In genomic region chr9:89789922-89790510, GRCh38 we compare ENCODE assay signal across 34 cellular contexts.
"Had no signal": no experiment of that assay in that cellular context is flagged by ENCODE, and none has a peak within 500 bp of the region (broad histone marks: within the 10 kb centered on the region; RNA-seq: fewer than 3 reads in every experiment).

No MANE protein-coding gene starts in this region.

- H3K27ac ChIP-seq: ascending aorta, breast epithelium, cardiac muscle cell, colonic mucosa, dorsolateral prefrontal cortex, esophagus muscularis mucosa, foreskin keratinocyte, gastrocnemius medialis, heart left ventricle, WERI-Rb-1 had no signal

- H3K36me3 ChIP-seq: ascending aorta, breast epithelium, cardiac muscle cell, colonic mucosa, esophagus muscularis mucosa, gastrocnemius medialis, heart left ventricle, WERI-Rb-1 had no signal

- H3K9me3 Mint-ChIP-seq: activated CD4-positive, alpha-beta memory T cell treated with anti-CD3 and anti-CD28 coated beads for 36 hours; activated naive CD4-positive, alpha-beta T cell treated with anti-CD3 and anti-CD28 coated beads, Interleukin-2, amount 10 ng/mL, durations not matched to agents 7 days and 5 days; activated naive CD8-positive, alpha-beta T cell treated with anti-CD3 and anti-CD28 coated beads, Interleukin-2, amount 10 ng/mL, durations not matched to agents 7 days and 5 days; dendritic cell treated with granulocyte-macrophage colony-stimulating factor and Interleukin-4, amounts not matched to agents 40 ng/mL and 50 ng/mL, for 4 days; T-helper 2 cell treated with Interferon-gamma antibody and Interleukin-4, amounts not matched to agents 5 μg/mL and 100 μg/mL, for 36 hours had no signal

- H3K4me3 ChIP-seq: ascending aorta, breast epithelium, cardiac muscle cell, colonic mucosa, dorsolateral prefrontal cortex, esophagus muscularis mucosa, gastrocnemius medialis, heart left ventricle had no signal

- H3K9me3 ChIP-seq: ascending aorta, colonic mucosa, esophagus muscularis mucosa, gastrocnemius medialis had no signal

- DNase-seq: activated CD4-positive, alpha-beta memory T cell treated with anti-CD3 and anti-CD28 coated beads for 36 hours; activated CD4-positive, alpha-beta T cell treated with anti-CD3 and anti-CD28 coated beads for 36 hours; activated CD4-positive, alpha-beta T cell treated with anti-CD3 and anti-CD28 coated beads, Interleukin-2, amount 10 ng/mL, durations not matched to agents 24 days and 14 days; activated CD4-positive, CD25-positive, alpha-beta regulatory T cell; activated CD4-positive, CD25-positive, alpha-beta regulatory T cell treated with anti-CD3 and anti-CD28 coated beads, Interleukin-2, amount 50 U/mL, for 72 hours; activated CD8-positive, alpha-beta memory T cell treated with anti-CD3 and anti-CD28 coated beads for 24 hours; activated gamma-delta T cell; activated naive CD4-positive, alpha-beta T cell; activated naive CD4-positive, alpha-beta T cell treated with anti-CD3 and anti-CD28 coated beads, Interleukin-2, amount 10 ng/mL, durations not matched to agents 7 days and 5 days; activated naive CD8-positive, alpha-beta T cell treated with anti-CD3 and anti-CD28 coated beads, Interleukin-2, amount 10 ng/mL, durations not matched to agents 7 days and 5 days; activated T-cell treated with anti-CD3 and anti-CD28 coated beads, Interleukin-2, amount 50 U/mL, for 1 hour; activated T-cell treated with anti-CD3 and anti-CD28 coated beads, Interleukin-2, amount 50 U/mL, for 72 hours; central memory CD4-positive, alpha-beta T cell; cerebellar nuclear complex; colonic mucosa; effector memory CD4-positive, alpha-beta T cell; erythroblast; gastrocnemius medialis; glutamatergic neuron; T-helper 1 cell; T-helper 17 cell; T1000; WERI-Rb-1 had no signal

- H3K36me3 Mint-ChIP-seq: activated CD4-positive, alpha-beta memory T cell treated with anti-CD3 and anti-CD28 coated beads for 36 hours; activated naive CD4-positive, alpha-beta T cell treated with anti-CD3 and anti-CD28 coated beads, Interleukin-2, amount 10 ng/mL, durations not matched to agents 7 days and 5 days; activated naive CD4-positive, alpha-beta T cell treated with anti-CD3 and anti-CD28 coated beads, Interleukin-2, amount 50 U/mL, for 72 hours; brain had no signal

- H3K27ac Mint-ChIP-seq: activated CD4-positive, alpha-beta memory T cell treated with anti-CD3 and anti-CD28 coated beads for 36 hours; activated CD4-positive, alpha-beta T cell treated with anti-CD3 and anti-CD28 coated beads for 36 hours; activated CD4-positive, alpha-beta T cell treated with anti-CD3 and anti-CD28 coated beads, Interleukin-2, amount 10 ng/mL, durations not matched to agents 24 days and 14 days; activated naive CD4-positive, alpha-beta T cell treated with anti-CD3 and anti-CD28 coated beads, Interleukin-2, amount 10 ng/mL, durations not matched to agents 7 days and 5 days; activated naive CD4-positive, alpha-beta T cell treated with anti-CD3 and anti-CD28 coated beads, Interleukin-2, amount 50 U/mL, for 72 hours; activated T-cell treated with anti-CD3 and anti-CD28 coated beads, Interleukin-2, amount 50 U/mL, for 72 hours; T-helper 17 cell had no signal

- ATAC-seq: activated CD4-positive, alpha-beta T cell treated with anti-CD3 and anti-CD28 coated beads for 36 hours; activated naive CD4-positive, alpha-beta T cell treated with anti-CD3 and anti-CD28 coated beads, Interleukin-2, amount 50 U/mL, for 72 hours; activated T-cell treated with anti-CD3 and anti-CD28 coated beads, Interleukin-2, amount 50 U/mL, for 72 hours; gastrocnemius medialis; heart left ventricle; T-helper 17 cell had no signal

- H3K4me1 ChIP-seq: ascending aorta, breast epithelium, colonic mucosa, esophagus muscularis mucosa, foreskin keratinocyte had no signal

- H3K4me1 Mint-ChIP-seq: activated CD4-positive, alpha-beta T cell treated with anti-CD3 and anti-CD28 coated beads for 36 hours; activated naive CD4-positive, alpha-beta T cell treated with anti-CD3 and anti-CD28 coated beads, Interleukin-2, amount 10 ng/mL, durations not matched to agents 7 days and 5 days had no signal

- H3K27me3 ChIP-seq: ascending aorta, breast epithelium, cardiac muscle cell, colonic mucosa, dorsolateral prefrontal cortex, esophagus muscularis mucosa, gastrocnemius medialis, heart left ventricle had no signal

- H3K4me3 Mint-ChIP-seq: activated CD4-positive, alpha-beta memory T cell treated with anti-CD3 and anti-CD28 coated beads for 36 hours; activated CD4-positive, alpha-beta T cell treated with anti-CD3 and anti-CD28 coated beads for 36 hours; activated CD4-positive, alpha-beta T cell treated with anti-CD3 and anti-CD28 coated beads, Interleukin-2, amount 10 ng/mL, durations not matched to agents 24 days and 14 days; activated naive CD4-positive, alpha-beta T cell treated with anti-CD3 and anti-CD28 coated beads, Interleukin-2, amount 10 ng/mL, durations not matched to agents 7 days and 5 days; activated naive CD8-positive, alpha-beta T cell treated with anti-CD3 and anti-CD28 coated beads, Interleukin-2, amount 10 ng/mL, durations not matched to agents 7 days and 5 days; activated T-cell treated with anti-CD3 and anti-CD28 coated beads, Interleukin-2, amount 50 U/mL, for 72 hours; brain; dendritic cell treated with granulocyte-macrophage colony-stimulating factor and Interleukin-4, amounts not matched to agents 40 ng/mL and 50 ng/mL, for 4 days; T-helper 2 cell treated with Interferon-gamma antibody and Interleukin-4, amounts not matched to agents 5 μg/mL and 100 μg/mL, for 36 hours had no signal

- H3K27me3 Mint-ChIP-seq: activated CD4-positive, alpha-beta memory T cell treated with anti-CD3 and anti-CD28 coated beads for 36 hours; activated CD4-positive, alpha-beta T cell treated with anti-CD3 and anti-CD28 coated beads for 36 hours; T-helper 17 cell had no signal
